ENCODE assay signal across 1 cellular context in genomic region chr5:95861221-95861857, GRCh38.
TF ChIP-seq lines count a peak whose summit lies in the region.

No MANE protein-coding gene starts in this region.

TF ChIP-seq in HepG2, 621 proteins besides CTCF, POLR2A, EP300 and RAD21 (continued from another document):
- TF ChIP-seq TFDP1 (CRISPR knock-in tag; IDR thresholded peaks at IDR 0.05; ENCODE audit: borderline replicate concordance) (peak; percentile 75; the same call in 1 of the 2 replicates), SP1 (IDR thresholded peaks at IDR 0.05) (no peak), SP1 (CRISPR knock-in tag; IDR thresholded peaks at IDR 0.05) (no peak), NFRKB (IDR thresholded peaks at IDR 0.05) (no peak), ZNF275 (CRISPR knock-in tag; IDR thresholded peaks at IDR 0.05; ENCODE audit: borderline replicate concordance) (no peak), KLF11 (CRISPR knock-in tag; IDR thresholded peaks at IDR 0.05) (no peak; the same call in 1 of the 2 replicates), GFI1 (CRISPR knock-in tag; IDR thresholded peaks at IDR 0.05; ENCODE audit: borderline replicate concordance) (0 out of 2 replicates have a peak, but pooled peaks have one; percentile 25)
TF ChIP-seq in HepG2: peak in this region for 180.
